Comparison of ENCODE assay signal across 8 cellular contexts in the genomic region with DNA sequence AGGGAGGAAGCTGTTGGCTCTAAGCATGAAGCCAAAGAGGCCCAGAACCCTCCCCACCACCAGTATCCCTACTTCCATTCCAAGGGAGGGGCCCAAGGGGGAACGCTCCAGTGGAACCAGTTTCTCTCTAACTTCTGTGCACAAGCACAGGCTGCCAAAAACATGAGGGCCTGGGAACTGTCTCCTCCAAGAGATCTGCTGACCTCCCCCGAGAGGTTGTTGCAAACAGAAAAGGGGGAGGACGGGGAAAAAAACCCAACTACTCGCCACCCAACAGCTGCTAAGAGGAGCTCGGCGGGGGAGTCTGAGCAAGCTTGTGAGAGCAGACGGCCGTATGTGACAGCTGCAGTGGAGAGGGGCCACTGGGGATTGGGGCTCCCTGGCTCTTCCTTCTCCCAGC. TPM values are rescaled to one million over a fixed set of nuclear protein-coding genes. Genes with fewer than 3 reads are reported as not detected.
DNase-seq lines count a peak whose midpoint lies in the region; ATAC-seq and TF ChIP-seq lines count a peak whose summit lies in the region.

No MANE protein-coding gene starts in this region.

- H3K36me3 ChIP-seq in lower lobe of right lung (peaks cover 38% of the 10 kb centered on the region), stomach (peaks cover 16 to 53% (median 49%) of the 10 kb centered on the region in 4 donors)

- no peak for TF ChIP-seq CTCF in lower lobe of right lung (IDR thresholded peaks at IDR 0.05)
- TF ChIP-seq CTCF in stomach (IDR thresholded peaks at IDR 0.05): no peak
- TF ChIP-seq CTCF in endothelial cell (IDR thresholded peaks at IDR 0.05; ENCODE audit: unreplicated experiment): no peak

- no peaks in the 10 kb centered on the region for H3K27me3 ChIP-seq in lower lobe of right lung (ENCODE audit: low read depth)
- no peaks in the 10 kb centered on the region for H3K27me3 ChIP-seq in stomach

- H3K4me1 Mint-ChIP-seq in endothelial cell (ENCODE audit: unreplicated experiment): no peaks in the 10 kb centered on the region

- H3K27ac Mint-ChIP-seq in endothelial cell (ENCODE audit: unreplicated experiment): no peak overlapping the region

- no peak overlapping the region for H3K4me3 ChIP-seq in lower lobe of right lung
- no peak overlapping the region for H3K4me3 ChIP-seq in stomach

- no peak for TF ChIP-seq POLR2A in stomach (IDR thresholded peaks at IDR 0.05)

- peaks cover 4% of the 10 kb centered on the region for H3K9me3 Mint-ChIP-seq in endothelial cell (ENCODE audit: unreplicated experiment)

- intact Hi-C loops in lower lobe of right lung (cut with DNase I): no loop called here
- intact Hi-C loops in stomach (cut with DNase I; ENCODE audit: low total_unique reads): no loop called here

- peaks cover 14% of the 10 kb centered on the region for H3K36me3 Mint-ChIP-seq in endothelial cell (ENCODE audit: low read depth, unreplicated experiment)

- peak; percentile 9 to 60 for ATAC-seq in lower lobe of right lung
- ATAC-seq in HG03139 (IDR thresholded peaks at IDR 0.05; ENCODE audit: unreplicated experiment): no peak

- DNase-seq in LHCN-M2 (ENCODE audit: low read depth) (peak; percentile 97), amniotic epithelial cell (ENCODE audit: low read depth) (peak; percentile 48), lower lobe of right lung (no peak), stomach (no peak), HT-29 (ENCODE audit: low spot score) (no peak), CD1c-positive myeloid dendritic cell (ENCODE audit: extremely low spot score) (no peak), endothelial cell (ENCODE audit: low spot score) (no peak)

- no peak for TF ChIP-seq EP300 in stomach (IDR thresholded peaks at IDR 0.05)

- H3K4me1 ChIP-seq in lower lobe of right lung (peaks cover 19% of the 10 kb centered on the region), stomach (peaks cover 10 to 38% (median 23%) of the 10 kb centered on the region in 4 donors)

- peak overlapping the region; percentile 64 for H3K27ac ChIP-seq in lower lobe of right lung
- peak overlapping the region in 4 of 5 donors; percentile 41 to 71 (median 52) for H3K27ac ChIP-seq in stomach

- no peak overlapping the region for H3K4me3 Mint-ChIP-seq in endothelial cell (ENCODE audit: unreplicated experiment)

- 38 to 67% (median 58%) methylated on average over 7 to 8 of the region's 8 CpGs for WGBS in stomach, 5 donors

- peaks cover 4% of the 10 kb centered on the region for H3K27me3 Mint-ChIP-seq in endothelial cell (ENCODE audit: unreplicated experiment)

- H3K9me3 ChIP-seq in lower lobe of right lung (no peaks in the 10 kb centered on the region), stomach (no peaks in the 10 kb centered on the region)

RNA-seq across cellular contexts. Expression of gene SLC35B1, which starts 15.7 kb away (rescaled TPM):
- total RNA-seq in LHCN-M2 (2014; rRNA removed) (73.8 and 108 TPM in 2 replicates), lower lobe of right lung (38.9 TPM), stomach (10 to 100 TPM; 36.2 to 59.8 (median 48.1) TPM), endothelial cell (ENCODE audit: unreplicated experiment) (84.3 TPM)
- polyA plus RNA-seq in LHCN-M2 (2012): 70.8 TPM
- polyA plus RNA-seq in stomach: 10 to 100 TPM; 26.3 to 36.2 (median 34.2) TPM
- total RNA-seq in HT-29 (2014; rRNA removed; shearing (Covaris generic)): 64.0 and 73.7 TPM in 2 replicates

RNA-seq across cellular contexts. Expression of gene FAM117A, which starts 40.5 kb away (rescaled TPM):
- total RNA-seq in LHCN-M2 (2014; rRNA removed): 14.8 and 15.5 TPM in 2 replicates
- 5.5 TPM for polyA plus RNA-seq in LHCN-M2 (2012)
- total RNA-seq in lower lobe of right lung: 16.4 TPM
- 10 to 100 TPM in 2 of 5 donors, 1 to 10 TPM in 2, under 1 TPM in 1; 0.58 to 39.7 (median 6.7) TPM for total RNA-seq in stomach
- 1 to 10 TPM; 5.3 to 7.0 (median 5.6) TPM for polyA plus RNA-seq in stomach
- total RNA-seq in HT-29 (2014; rRNA removed; shearing (Covaris generic)): 4.4 and 5.2 TPM in 2 replicates
- total RNA-seq in endothelial cell (ENCODE audit: unreplicated experiment): 9.2 TPM

RNA-seq across cellular contexts. Expression of gene SPOP, which starts 45.5 kb away (rescaled TPM):
- total RNA-seq in LHCN-M2 (2014; rRNA removed) (32.0 and 32.7 TPM in 2 replicates), lower lobe of right lung (81.8 TPM), stomach (100 to 1,000 TPM in 2 of 5 donors, 10 to 100 TPM in 3; 17.5 to 309 (median 49.2) TPM), endothelial cell (ENCODE audit: unreplicated experiment) (55.6 TPM)
- 22.3 TPM for polyA plus RNA-seq in LHCN-M2 (2012)
- 10 to 100 TPM; 23.3 to 42.0 (median 30.8) TPM for polyA plus RNA-seq in stomach
- 37.4 and 60.5 TPM in 2 replicates for total RNA-seq in HT-29 (2014; rRNA removed; shearing (Covaris generic))

Comparison
In these comparisons a context has a peak if more than half of its experiments do, and no peak if none do; other contexts are left out.
1. DNase-seq: peak in LHCN-M2 (single experiment) and amniotic epithelial cell (single experiment); none in lower lobe of right lung (single experiment), stomach (single experiment), HT-29 (single experiment), CD1c-positive myeloid dendritic cell (single experiment) and endothelial cell (single experiment).